In genomic region chr11:122202161-122202950, GRCh38 we compare ENCODE assay signal across 9 cellular contexts.
DNase-seq lines count a peak whose midpoint lies in the region; ATAC-seq and TF ChIP-seq lines count a peak whose summit lies in the region.
"Had no signal": no experiment of that assay in that cellular context is flagged by ENCODE, and none has a peak within 500 bp of the region (broad histone marks: within the 10 kb centered on the region; RNA-seq: fewer than 3 reads in every experiment).

No MANE protein-coding gene starts in this region.

- no peak overlapping the region for H3K4me3 ChIP-seq in BE2C (ENCODE audit: low read depth, low read length)
- H3K4me3 ChIP-seq in Panc1 (ENCODE audit: low read depth in 2 of 2, low read length in 2 of 2): peak overlapping the region; percentile 40 to 60
- H3K4me3 ChIP-seq in fibroblast of mammary gland (ENCODE audit: control insufficient read depth, low read depth, low read length): peak overlapping the region; percentile 67

- H3K36me3 ChIP-seq in BE2C (no peaks in the 10 kb centered on the region), Panc1 (ENCODE audit: control insufficient read depth, insufficient read depth, low read length) (no peaks in the 10 kb centered on the region)

- POLR2A ChIA-PET in Panc1 (lab: Charles Lee): interaction anchor here (0.6 kb wide), 1 partner anchor 58 kb away, joined by 10 read pairs; no protein-coding TSS in a partner anchor

- intact Hi-C loops in Panc1 (cut with micrococcal nuclease; ENCODE audit: unreplicated experiment): loop anchor here (1.0 to 5.0 kb wide), 4 partner anchors 45 to 546 kb away; no protein-coding TSS in a partner anchor

- CTCF ChIA-PET in Panc1 (lab: Charles Lee): interaction anchor here (0.5 to 1.7 kb wide), 12 partner anchors 21 to 547 kb away, joined by 3 to 11 read pairs (median 6); no protein-coding TSS in a partner anchor

- ATAC-seq in Panc1: peak; percentile 79
- ATAC-seq in omental fat pad (ENCODE audit: low FRiP score): peak; percentile 71
- no peak for ATAC-seq in GM18520 (IDR thresholded peaks at IDR 0.05; ENCODE audit: unreplicated experiment)
- ATAC-seq in GM21737 (IDR thresholded peaks at IDR 0.05; ENCODE audit: unreplicated experiment): no peak

- peak; percentile 10 for DNase-seq in BE2C
- no peak for DNase-seq in Panc1 (ENCODE audit: low read depth, low spot score)
- DNase-seq in fibroblast of mammary gland (ENCODE audit: low read depth): peak; percentile 93
- DNase-seq in omental fat pad (ENCODE audit: low spot score): no peak
- no peak for DNase-seq in pons (ENCODE audit: low spot score)
- no peak for DNase-seq in NCI-H2107 treated with DMSO at 0.1 percent for 48 hours (lab: John Stamatoyannopoulos, UW; ENCODE audit: unreplicated experiment)
- DNase-seq: DMS79 had no signal

- TSS peak; percentile 81 for BruUV-seq in Panc1 (replicated peaks; lab: Mats Ljungman, UMichigan)

- no peak for TF ChIP-seq CTCF in BE2C (IDR thresholded peaks at IDR 0.05; ENCODE audit: low read depth, low read length)
- no peak; the same call in 1 of the 2 replicates for TF ChIP-seq CTCF in Panc1 (IDR thresholded peaks at IDR 0.05)
- TF ChIP-seq CTCF in fibroblast of mammary gland (conservative IDR thresholded peaks at IDR 0.05; ENCODE audit: control insufficient read depth, insufficient read depth, low read depth, low read length): no peak
- no peak for TF ChIP-seq CTCF in omental fat pad (IDR thresholded peaks at IDR 0.05)

- H3K27me3 ChIP-seq in BE2C (peaks cover 3% of the 10 kb centered on the region; the same call in 1 of the 2 replicates), Panc1 (ENCODE audit: control insufficient read depth, insufficient read depth, low read length) (no peaks in the 10 kb centered on the region)

- H3K9me3 ChIP-seq in BE2C: no peaks in the 10 kb centered on the region
- H3K9me3 ChIP-seq in Panc1 (ENCODE audit: control insufficient read depth, insufficient read depth, low read depth, low read length): no peaks in the 10 kb centered on the region

- peak overlapping the region; percentile 78 for H3K27ac ChIP-seq in Panc1 (ENCODE audit: low read length)

- in situ Hi-C loops in Panc1 (cut with HindIII; ENCODE audit: low pct_unique_long_range_greater_than_20kb, low sequenced_read_pairs): no loop called here

- H3K4me1 ChIP-seq in BE2C: peaks cover 5% of the 10 kb centered on the region; the same call in 1 of the 2 replicates
- H3K4me1 ChIP-seq in Panc1 (ENCODE audit: control insufficient read depth, insufficient read depth, low read length): peaks cover 17% of the 10 kb centered on the region

Comparison
In these comparisons a context has a peak if more than half of its experiments do, and no peak if none do; other contexts are left out.
1. DNase-seq: peak in BE2C (single experiment) and fibroblast of mammary gland (single experiment); none in Panc1 (single experiment), omental fat pad (single experiment), pons (single experiment) and NCI-H2107 treated with DMSO at 0.1 percent for 48 hours (single experiment).
2. ATAC-seq: peak in Panc1 (single experiment) and omental fat pad (single experiment); none in GM18520 (single experiment) and GM21737 (single experiment).